8 cellular contexts compared by ENCODE assay signal in genomic region chr3:195106418-195106906, GRCh38.
DNase-seq lines count a peak whose midpoint lies in the region; ATAC-seq and TF ChIP-seq lines count a peak whose summit lies in the region.

No MANE protein-coding gene starts in this region.

- no peaks in the 10 kb centered on the region for H3K9me3 ChIP-seq in CD4-positive, CD25-positive, alpha-beta regulatory T cell (ENCODE audit: control insufficient read depth in 2 of 2, low read length in 2 of 2)
- no peaks in the 10 kb centered on the region for H3K9me3 ChIP-seq in Loucy (ENCODE audit: insufficient read depth, low read depth, low read length)
- H3K9me3 ChIP-seq in T-helper 17 cell (ENCODE audit: control insufficient read depth, low read length, poor library complexity, severe bottlenecking) = no peaks in the 10 kb centered on the region

- H3K9me2 ChIP-seq in Loucy (replicated peaks; ENCODE audit: low read depth, low read length) = no peaks in the 10 kb centered on the region

- H3K36me3 ChIP-seq in CD4-positive, CD25-positive, alpha-beta regulatory T cell (ENCODE audit: control insufficient read depth, insufficient read depth, low read length) = no peaks in the 10 kb centered on the region
- peaks cover 33% of the 10 kb centered on the region; the same call in 1 of the 2 replicates for H3K36me3 ChIP-seq in Loucy (ENCODE audit: insufficient read depth, low read length)

- peak; percentile 98 for TF ChIP-seq CTCF in Loucy (conservative IDR thresholded peaks at IDR 0.05; ENCODE audit: low read length)

- H3K79me2 ChIP-seq in Loucy (ENCODE audit: insufficient read depth, low read length) = peaks cover 52% of the 10 kb centered on the region

- no peaks in the 10 kb centered on the region for H3F3A ChIP-seq in Loucy (ENCODE audit: low read depth)

- H3K4me1 ChIP-seq in CD4-positive, CD25-positive, alpha-beta regulatory T cell (ENCODE audit: control insufficient read depth, insufficient read depth, low read length, poor library complexity, severe bottlenecking) = peaks cover 7% of the 10 kb centered on the region
- peaks cover 25% of the 10 kb centered on the region for H3K4me1 ChIP-seq in Loucy (ENCODE audit: insufficient read depth, low read length, poor library complexity, severe bottlenecking)

- no peaks in the 10 kb centered on the region for H4K20me1 ChIP-seq in Loucy (ENCODE audit: insufficient read depth, low read length, poor library complexity, severe bottlenecking)

- no peaks in the 10 kb centered on the region for H3K27me3 Mint-ChIP-seq in CD4-positive, CD25-positive, alpha-beta regulatory T cell
- H3K27me3 Mint-ChIP-seq in T-helper 17 cell = no peaks in the 10 kb centered on the region

- no peak overlapping the region for H3K27ac Mint-ChIP-seq in CD4-positive, CD25-positive, alpha-beta regulatory T cell
- H3K27ac Mint-ChIP-seq in T-helper 17 cell = no peak overlapping the region

- intact Hi-C loops in left ventricle myocardium superior (cut with micrococcal nuclease) = loop anchor here (5.0 kb wide), 1 partner anchor 104 kb away; no protein-coding TSS in a partner anchor

- H3K4me2 ChIP-seq in Loucy (ENCODE audit: low read depth, low read length, poor library complexity, severe bottlenecking) = peak overlapping the region; percentile 45

- no peaks in the 10 kb centered on the region for H3K9me3 Mint-ChIP-seq in CD4-positive, CD25-positive, alpha-beta regulatory T cell

- H3K4me3 Mint-ChIP-seq in CD4-positive, CD25-positive, alpha-beta regulatory T cell = peak overlapping the region in 2 of 4 donors; percentile 66 to 79
- H3K4me3 Mint-ChIP-seq in T-helper 17 cell = peak overlapping the region; percentile 68

- DNase-seq in CD4-positive, CD25-positive, alpha-beta regulatory T cell = peak; percentile 53 to 69 (median 63)
- DNase-seq in T-helper 17 cell (peak; percentile 53 to 74 (median 62)), amniotic stem cell (lab: John Stamatoyannopoulos, UW) (peak; percentile 21), left ventricle myocardium superior (peak; percentile 87), skeletal muscle cell (ENCODE audit: low read depth) (no peak)

- ATAC-seq in CD4-positive, CD25-positive, alpha-beta regulatory T cell (ENCODE audit: low read depth in 2 of 2) = peak; percentile 79 to 86
- ATAC-seq in GM21367 (IDR thresholded peaks at IDR 0.05; ENCODE audit: unreplicated experiment) (peak; percentile 60), T-helper 17 cell (peak; percentile 97), left ventricle myocardium superior (peak; percentile 76), GM18861 (IDR thresholded peaks at IDR 0.05; ENCODE audit: unreplicated experiment) (no peak)

- H3K27me3 ChIP-seq in CD4-positive, CD25-positive, alpha-beta regulatory T cell (ENCODE audit: control insufficient read depth, insufficient read depth, low read length) = no peaks in the 10 kb centered on the region
- no peaks in the 10 kb centered on the region for H3K27me3 ChIP-seq in Loucy (ENCODE audit: insufficient read depth, low read length, poor library complexity, severe bottlenecking)

- no peaks in the 10 kb centered on the region for H3K36me3 Mint-ChIP-seq in CD4-positive, CD25-positive, alpha-beta regulatory T cell
- H3K36me3 Mint-ChIP-seq in T-helper 17 cell (ENCODE audit: low read depth) = no peaks in the 10 kb centered on the region

- H3K4me3 ChIP-seq in CD4-positive, CD25-positive, alpha-beta regulatory T cell (ENCODE audit: low read depth, low read length) = no peak overlapping the region
- peak overlapping the region; percentile 5 for H3K4me3 ChIP-seq in Loucy (ENCODE audit: low read length, poor library complexity, severe bottlenecking)
- peak overlapping the region; percentile 26 for H3K4me3 ChIP-seq in skeletal muscle cell (ENCODE audit: low read depth, low read length)

- H3K4me1 Mint-ChIP-seq in CD4-positive, CD25-positive, alpha-beta regulatory T cell = peaks cover 0 to 5% (median 3%) of the 10 kb centered on the region in 4 donors
- H3K4me1 Mint-ChIP-seq in T-helper 17 cell = peaks cover 9% of the 10 kb centered on the region

- no peak overlapping the region for H2AFZ ChIP-seq in Loucy (ENCODE audit: low read length)

- H3K9ac ChIP-seq in Loucy (ENCODE audit: low read depth, low read length, poor library complexity, severe bottlenecking) = no peak overlapping the region

- no peak overlapping the region for H3K27ac ChIP-seq in CD4-positive, CD25-positive, alpha-beta regulatory T cell (ENCODE audit: insufficient read depth, low read length, poor library complexity, severe bottlenecking)
